In the genomic region with DNA sequence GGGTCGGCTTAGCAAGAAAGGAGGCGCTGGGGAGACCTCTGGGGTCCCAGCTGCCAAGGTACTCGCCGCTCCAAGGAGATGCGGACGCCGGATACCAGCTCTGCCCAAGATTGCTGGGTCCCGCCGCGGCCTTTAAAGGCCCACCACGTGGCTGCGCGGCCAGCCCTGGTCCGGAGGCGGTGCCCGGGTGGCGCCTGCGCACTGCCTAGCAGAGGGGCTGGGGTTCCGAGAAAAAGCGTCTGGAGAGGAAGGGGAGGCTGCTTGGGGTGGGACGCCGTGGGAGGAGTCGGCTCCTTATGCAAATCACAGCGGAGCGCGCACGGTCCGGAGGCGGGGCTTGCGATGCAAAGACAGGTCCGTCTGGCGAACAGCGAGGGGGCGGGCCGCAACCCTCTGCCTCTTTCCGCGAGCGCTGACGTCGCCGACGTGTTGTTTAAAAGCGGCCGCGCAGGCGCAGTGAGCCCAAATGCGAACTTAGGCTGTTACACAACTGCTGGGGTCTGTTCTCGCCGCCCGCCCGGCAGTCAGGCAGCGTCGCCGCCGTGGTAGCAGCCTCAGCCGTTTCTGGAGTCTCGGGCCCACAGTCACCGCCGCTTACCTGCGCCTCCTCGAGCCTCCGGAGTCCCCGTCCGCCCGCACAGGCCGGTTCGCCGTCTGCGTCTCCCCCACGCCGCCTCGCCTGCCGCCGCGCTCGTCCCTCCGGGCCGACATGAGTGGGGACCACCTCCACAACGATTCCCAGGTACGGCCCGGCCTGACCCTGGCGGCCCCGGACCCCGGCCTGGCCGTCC, we compare ENCODE assay signal across 8 cellular contexts. TPM values are rescaled to one million over a fixed set of nuclear protein-coding genes. Genes with fewer than 3 reads are reported as not detected.
DNase-seq lines count a peak whose midpoint lies in the region; ATAC-seq and TF ChIP-seq lines count a peak whose summit lies in the region.

A gene (plus strand): TSS at position 464 of the 791 bp plus-strand sequence. CDS start 246 bp downstream, at position 710.

- H4K20me1 ChIP-seq in PC-9 (ENCODE audit: insufficient read depth): peaks cover 18% of the 10 kb centered on the region

- POLR2A ChIA-PET in PC-9 (lab: Charles Lee; ENCODE audit: unreplicated experiment): interaction anchor here (0.6 kb wide), 1 partner anchor 11 kb away, joined by 3 read pairs; no protein-coding TSS in a partner anchor

- CTCF ChIA-PET in PC-9 (lab: Charles Lee): interaction anchor here (0.6 to 1.6 kb wide), 2 partner anchors 38 to 50 kb away, joined by 4 to 5 read pairs; no protein-coding TSS in a partner anchor

- H3K4me3 ChIP-seq in Jurkat, Clone E6-1 (ENCODE audit: low read length): peak within 1 kb of the TSS; percentile 72
- H3K4me3 ChIP-seq in PC-9 (peak within 1 kb of the TSS; percentile 90), epithelial cell of proximal tubule (ENCODE audit: low read depth, low read length) (peak within 1 kb of the TSS; percentile 85), mucosa of rectum (ENCODE audit: low read length in 2 of 2) (peak within 1 kb of the TSS; percentile 85 to 98)

- peak within 1 kb of the TSS; percentile 96 for H3K4me2 ChIP-seq in PC-9

- H3K27me3 ChIP-seq in PC-9 (ENCODE audit: insufficient read depth, low read depth): no peaks in the 10 kb centered on the region
- H3K27me3 ChIP-seq in mucosa of rectum (ENCODE audit: control insufficient read depth in 2 of 2, insufficient read depth in 2 of 2, low read length in 2 of 2): no peaks in the 10 kb centered on the region

- H3K79me2 ChIP-seq in PC-9 (ENCODE audit: low read depth): peaks cover 49% of the 10 kb centered on the region

- H3K27ac ChIP-seq in PC-9: peak within 1 kb of the TSS; percentile 90
- peak within 1 kb of the TSS; percentile 95 to 96 for H3K27ac ChIP-seq in mucosa of rectum (ENCODE audit: low read depth in 2 of 2, low read length in 2 of 2)

- intact Hi-C loops in PC-9 (cut with micrococcal nuclease; ENCODE audit: unreplicated experiment): loop anchor here (1.0 to 5.0 kb wide), 5 partner anchors 25 to 60 kb away; no protein-coding TSS in a partner anchor

- H2AFZ ChIP-seq in PC-9: peak within 1 kb of the TSS; percentile 78

- no peaks in the 10 kb centered on the region for H3K9me3 ChIP-seq in PC-9 (ENCODE audit: insufficient read depth, low read depth)
- H3K9me3 ChIP-seq in mucosa of rectum (ENCODE audit: control insufficient read depth in 2 of 2, low read length in 2 of 2): no peaks in the 10 kb centered on the region

- no TSS peak for BruUV-seq in PC-9 (replicated peaks; lab: Mats Ljungman, UMichigan)

- no peaks in the 10 kb centered on the region for H3F3A ChIP-seq in PC-9 (ENCODE audit: insufficient read depth, low read depth)

- DNase-seq in DMS153 (lab: John Stamatoyannopoulos, UW): peak; percentile 98
- DNase-seq in Jurkat, Clone E6-1 (ENCODE audit: low read depth, low spot score): peak; percentile 99
- peak; percentile 98 to 100 for DNase-seq in PC-9
- peak; percentile 99 for DNase-seq in activated T-cell treated with anti-CD3 and anti-CD28 coated beads, Interleukin-2, amount 50 U/mL, for 1 hour
- peak; percentile 88 for DNase-seq in epithelial cell of proximal tubule (ENCODE audit: low read depth)
- peak; percentile 100 for DNase-seq in stimulated activated CD8-positive, alpha-beta memory T cell treated with anti-CD3 and anti-CD28 coated beads, Interleukin-4, amount 100 ng/mL, for 48 hours

- H3K4me1 ChIP-seq in PC-9 (replicated peaks; ENCODE audit: insufficient read depth) (peaks cover 44% of the 10 kb centered on the region), mucosa of rectum (ENCODE audit: control insufficient read depth in 2 of 2, insufficient read depth in 2 of 2, low read length in 2 of 2) (peaks cover 16% of the 10 kb centered on the region in 2 donors)

- peak; percentile 91 for ATAC-seq in GM21619 (IDR thresholded peaks at IDR 0.05; ENCODE audit: unreplicated experiment)

- H3K9me2 ChIP-seq in PC-9 (ENCODE audit: insufficient read depth): no peaks in the 10 kb centered on the region

- peak within 1 kb of the TSS; percentile 86 to 100 for H3K9ac ChIP-seq in mucosa of rectum (ENCODE audit: low read depth in 1 of 2, low read length in 2 of 2)

- TF ChIP-seq CTCF in PC-9 (conservative IDR thresholded peaks at IDR 0.05) (no peak), epithelial cell of proximal tubule (conservative IDR thresholded peaks at IDR 0.05; ENCODE audit: low read depth, low read length) (no peak)

- H3K36me3 ChIP-seq in PC-9 (ENCODE audit: low read depth) (peaks cover 27% of the 10 kb centered on the region; the same call in 1 of the 2 replicates), mucosa of rectum (ENCODE audit: control insufficient read depth in 2 of 2, insufficient read depth in 2 of 2, low read length in 2 of 2) (no peaks in the 10 kb centered on the region)

RNA-seq across cellular contexts. Expression of the gene that starts here (rescaled TPM):
- polyA plus RNA-seq in Jurkat, Clone E6-1 (2012; ENCODE audit: insufficient read depth, insufficient read length): 93.2 TPM
- total RNA-seq in PC-9 (2021) (39.1 and 55.8 TPM in 2 replicates), epithelial cell of proximal tubule (16.2 and 20.9 TPM in 2 replicates)

Comparison
In these comparisons a context has a peak if more than half of its experiments do, and no peak if none do; other contexts are left out.
1. Peak in every context shown above with its lines: DNase-seq, ATAC-seq, H3K4me3 ChIP-seq and H3K27ac ChIP-seq.